27 cellular contexts compared by ENCODE assay signal in the genomic region with DNA sequence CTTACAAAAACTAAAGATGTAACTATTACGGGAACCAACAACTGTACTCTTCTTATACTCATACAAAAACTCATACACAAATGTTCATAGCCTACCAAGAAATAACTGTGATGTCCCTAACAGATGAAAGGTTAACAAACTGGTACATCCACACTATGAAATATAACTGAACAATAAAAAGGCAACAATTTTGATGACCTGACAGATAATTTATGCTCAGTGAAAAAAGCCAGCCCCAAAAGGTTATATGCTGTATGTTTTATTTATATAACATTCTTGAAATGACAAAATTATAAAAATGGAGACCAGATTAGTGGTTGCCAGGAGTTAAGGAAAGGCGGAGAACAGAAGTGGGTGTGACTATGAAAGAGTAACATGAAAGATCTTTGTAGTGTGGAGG.
"Had no signal": no experiment of that assay in that cellular context is flagged by ENCODE, and none has a peak within 500 bp of the region (broad histone marks: within the 10 kb centered on the region; RNA-seq: fewer than 3 reads in every experiment).

No MANE protein-coding gene starts in this region.

- H3K9me3 Mint-ChIP-seq: dendritic cell treated with granulocyte-macrophage colony-stimulating factor and Interleukin-4, amounts not matched to agents 40 ng/mL and 50 ng/mL, for 4 days; effector memory CD8-positive, alpha-beta T cell; endodermal cell; naive thymus-derived CD8-positive, alpha-beta T cell had no signal

- H3K27ac Mint-ChIP-seq: dendritic cell treated with granulocyte-macrophage colony-stimulating factor and Interleukin-4, amounts not matched to agents 40 ng/mL and 50 ng/mL, for 4 days; effector memory CD8-positive, alpha-beta T cell; endodermal cell; mesothelial cell of epicardium; naive B cell had no signal

- FAIRE-seq: islet of Langerhans, keratinocyte had no signal

- H3K27me3 Mint-ChIP-seq: dendritic cell treated with granulocyte-macrophage colony-stimulating factor and Interleukin-4, amounts not matched to agents 40 ng/mL and 50 ng/mL, for 4 days; effector memory CD8-positive, alpha-beta T cell; naive B cell; naive thymus-derived CD8-positive, alpha-beta T cell had no signal

- ATAC-seq: effector memory CD8-positive, alpha-beta T cell; esophagus mucosa; gastrocnemius medialis; heart right ventricle; left cardiac atrium; left lung; left ventricle myocardium superior; lower lobe of right lung; mucosa of descending colon; naive thymus-derived CD8-positive, alpha-beta T cell had no signal

- H3K27me3 ChIP-seq: esophagus squamous epithelium, gastrocnemius medialis, heart right ventricle, left lung had no signal

- H3K9me3 ChIP-seq: esophagus squamous epithelium, gastrocnemius medialis, heart right ventricle, left lung, lower lobe of right lung, mucosa of descending colon had no signal

- H3K4me3 ChIP-seq: esophagus squamous epithelium, gastrocnemius medialis, heart right ventricle, left lung, lower lobe of right lung, mucosa of descending colon had no signal

- H3K4me3 Mint-ChIP-seq: dendritic cell treated with granulocyte-macrophage colony-stimulating factor and Interleukin-4, amounts not matched to agents 40 ng/mL and 50 ng/mL, for 4 days; effector memory CD8-positive, alpha-beta T cell; endodermal cell; mesothelial cell of epicardium; naive B cell; naive thymus-derived CD8-positive, alpha-beta T cell had no signal

- H3K27ac ChIP-seq: epithelial cell of prostate, esophagus squamous epithelium, gastrocnemius medialis, heart right ventricle, left lung, lower lobe of right lung had no signal

- H3K4me1 ChIP-seq: gastrocnemius medialis, left lung, lower lobe of right lung had no signal

- DNase-seq: cortex of kidney; effector CD8-positive, alpha-beta T cell; effector memory CD8-positive, alpha-beta T cell; endodermal cell; erythroblast; esophagus squamous epithelium; foreskin fibroblast; foreskin melanocyte; gastrocnemius medialis; glutamatergic neuron; head of caudate nucleus; heart right ventricle; hippocampal formation; left cardiac atrium; left lung; left ventricle myocardium superior; lower lobe of right lung; mesenchymal stem cell; mucosa of descending colon; naive B cell; naive thymus-derived CD8-positive, alpha-beta T cell had no signal

- H3K4me1 Mint-ChIP-seq: mesothelial cell of epicardium, naive B cell had no signal
